ENCODE assay signal across 9 cellular contexts in genomic region chr1:56631901-56632300, GRCh38. TPM values are rescaled to one million over a fixed set of nuclear protein-coding genes. Genes with fewer than 3 reads are reported as not detected.
"Had no signal": no experiment of that assay in that cellular context is flagged by ENCODE, and none has a peak within 500 bp of the region (broad histone marks: within the 10 kb centered on the region; RNA-seq: fewer than 3 reads in every experiment).

No MANE protein-coding gene starts in this region.

- H3K4me2 ChIP-seq: GM23338 had no signal

- DNase-seq: H9, HCEC 1CT, HFFc6, KBM-7 had no signal

- ATAC-seq: GM23338 had no signal

- FAIRE-seq: H1, H54 had no signal

- H3K4me3 ChIP-seq: GM23338 had no signal

- H2AFZ ChIP-seq: GM23338 had no signal

- H3K27ac ChIP-seq: HL-60 had no signal

RNA-seq across cellular contexts. Expression of gene PRKAA2, which starts 13.2 kb away (rescaled TPM):
- polyA plus RNA-seq: IgD-negative memory B cell had no signal
